12 cellular contexts compared by ENCODE assay signal in genomic region chr1:65894738-65895605, GRCh38.
DNase-seq lines count a peak whose midpoint lies in the region; ATAC-seq and TF ChIP-seq lines count a peak whose summit lies in the region.
"Had no signal": no experiment of that assay in that cellular context is flagged by ENCODE, and none has a peak within 500 bp of the region (broad histone marks: within the 10 kb centered on the region; RNA-seq: fewer than 3 reads in every experiment).

No MANE protein-coding gene starts in this region.

- no peak overlapping the region for H3K4me3 ChIP-seq in mucosa of descending colon
- H3K4me3 ChIP-seq: uterus had no signal

- TF ChIP-seq CTCF in mucosa of descending colon (IDR thresholded peaks at IDR 0.05) = no peak

- intact Hi-C loops in mucosa of descending colon (cut with DNase I, micrococcal nuclease) = no loop called here

- DNase-seq in mucosa of descending colon = no peak
- no peak for DNase-seq in NCI-H774 (lab: John Stamatoyannopoulos, UW)
- no peak for DNase-seq in DMS 273 treated with DMSO at 0.1 percent for 48 hours (lab: John Stamatoyannopoulos, UW)
- no peak for DNase-seq in HT-29 (ENCODE audit: low spot score)
- DNase-seq: activated CD4-positive, alpha-beta T cell treated with anti-CD3 and anti-CD28 coated beads, Interleukin-2, amount 10 ng/mL, durations not matched to agents 7 days and 5 days; naive thymus-derived CD4-positive, alpha-beta T cell; NCI-H1092 treated with DMSO at 0.1 percent for 48 hours; NCI-H748 treated with DMSO at 0.1 percent for 48 hours; uterus had no signal

- H3K4me1 ChIP-seq in mucosa of descending colon (ENCODE audit: low read depth) = no peaks in the 10 kb centered on the region
- H3K4me1 ChIP-seq: uterus had no signal

- ATAC-seq in GM19324 (IDR thresholded peaks at IDR 0.05; ENCODE audit: low FRiP score, unreplicated experiment) = peak; percentile 85
- peak; percentile 79 for ATAC-seq in HG02571 (IDR thresholded peaks at IDR 0.05; ENCODE audit: unreplicated experiment)
- ATAC-seq in HG03159 (IDR thresholded peaks at IDR 0.05; ENCODE audit: unreplicated experiment) = peak; percentile 95
- ATAC-seq in mucosa of descending colon = peak; percentile 36
- ATAC-seq: naive thymus-derived CD4-positive, alpha-beta T cell had no signal

- H3K36me3 ChIP-seq in mucosa of descending colon (ENCODE audit: low read depth) = no peaks in the 10 kb centered on the region
- H3K36me3 ChIP-seq: uterus had no signal

- H3K9me3 ChIP-seq in mucosa of descending colon = no peaks in the 10 kb centered on the region
- H3K9me3 ChIP-seq: uterus had no signal

Comparison
In these comparisons a context has a peak if more than half of its experiments do, and no peak if none do; other contexts are left out.
1. ATAC-seq: peak in every context shown above with its lines; median percentile 95 in HG03159; 85 in GM19324; 79 in HG02571; 36 in mucosa of descending colon.